ENCODE assay signal across 1 cellular context in the genomic region with DNA sequence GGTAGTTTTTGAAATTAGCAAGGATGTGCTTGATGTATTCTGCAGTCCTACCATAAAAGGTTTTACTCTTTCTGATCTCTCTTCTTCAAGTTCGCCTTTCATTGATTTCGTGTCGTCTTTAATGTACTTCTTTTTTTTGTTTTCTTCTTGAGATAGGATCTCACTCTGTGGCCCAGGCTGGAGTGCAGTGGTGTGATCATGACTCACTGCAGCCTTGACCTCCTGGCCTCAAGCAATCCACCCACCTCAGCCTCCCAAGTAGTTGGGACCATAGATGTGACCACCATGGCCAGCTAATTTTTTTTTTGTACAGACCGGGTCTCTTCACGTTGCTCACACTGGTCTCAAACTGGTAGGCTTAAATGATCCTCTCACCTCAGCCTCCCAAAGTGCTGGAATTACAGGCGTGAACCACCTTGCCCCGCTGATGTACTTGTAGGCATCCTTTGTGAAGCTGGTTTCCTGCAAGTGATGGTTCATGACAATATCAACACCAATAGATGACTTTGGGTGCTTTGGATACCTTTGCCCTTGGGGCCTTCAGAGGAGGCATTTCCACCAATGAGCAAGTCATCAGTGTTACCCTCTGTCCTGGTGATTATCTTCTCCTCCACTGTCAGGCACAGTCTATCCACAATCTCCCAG.
TF ChIP-seq lines count a peak whose summit lies in the region.

No MANE protein-coding gene starts in this region.

TF ChIP-seq in K562, 482 proteins besides CTCF, POLR2A, EP300 and RAD21 (continued from another document and continues in another):
- TF ChIP-seq TCF3 (CRISPR knock-in tag; IDR thresholded peaks at IDR 0.05) = no peak
- TF ChIP-seq, protein P1, sequence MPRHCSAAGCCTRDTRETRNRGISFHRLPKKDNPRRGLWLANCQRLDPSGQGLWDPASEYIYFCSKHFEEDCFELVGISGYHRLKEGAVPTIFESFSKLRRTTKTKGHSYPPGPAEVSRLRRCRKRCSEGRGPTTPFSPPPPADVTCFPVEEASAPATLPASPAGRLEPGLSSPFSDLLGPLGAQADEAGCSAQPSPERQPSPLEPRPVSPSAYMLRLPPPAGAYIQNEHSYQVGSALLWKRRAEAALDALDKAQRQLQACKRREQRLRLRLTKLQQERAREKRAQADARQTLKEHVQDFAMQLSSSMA (CRISPR knock-in tag; IDR thresholded peaks at IDR 0.05) = no peak
- no peak for TF ChIP-seq POLR2AphosphoS5 (IDR thresholded peaks at IDR 0.05; ENCODE audit: control insufficient read depth, insufficient read depth, low read depth, low read length)
- TF ChIP-seq BHLHE40 (IDR thresholded peaks at IDR 0.05; ENCODE audit: low read length) = peak; percentile 60
- TF ChIP-seq, protein P2, sequence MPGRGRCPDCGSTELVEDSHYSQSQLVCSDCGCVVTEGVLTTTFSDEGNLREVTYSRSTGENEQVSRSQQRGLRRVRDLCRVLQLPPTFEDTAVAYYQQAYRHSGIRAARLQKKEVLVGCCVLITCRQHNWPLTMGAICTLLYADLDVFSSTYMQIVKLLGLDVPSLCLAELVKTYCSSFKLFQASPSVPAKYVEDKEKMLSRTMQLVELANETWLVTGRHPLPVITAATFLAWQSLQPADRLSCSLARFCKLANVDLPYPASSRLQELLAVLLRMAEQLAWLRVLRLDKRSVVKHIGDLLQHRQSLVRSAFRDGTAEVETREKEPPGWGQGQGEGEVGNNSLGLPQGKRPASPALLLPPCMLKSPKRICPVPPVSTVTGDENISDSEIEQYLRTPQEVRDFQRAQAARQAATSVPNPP (IDR thresholded peaks at IDR 0.05; ENCODE audit: borderline replicate concordance, insufficient read depth, insufficient read length) = no peak
- TF ChIP-seq GABPA (tag; conservative IDR thresholded peaks at IDR 0.05; ENCODE audit: low read depth) = no peak
- TF ChIP-seq CREM (IDR thresholded peaks at IDR 0.05; ENCODE audit: low read depth) = 0 out of 2 replicates have a peak, but pooled peaks have one; percentile 7
- TF ChIP-seq, protein P3, sequence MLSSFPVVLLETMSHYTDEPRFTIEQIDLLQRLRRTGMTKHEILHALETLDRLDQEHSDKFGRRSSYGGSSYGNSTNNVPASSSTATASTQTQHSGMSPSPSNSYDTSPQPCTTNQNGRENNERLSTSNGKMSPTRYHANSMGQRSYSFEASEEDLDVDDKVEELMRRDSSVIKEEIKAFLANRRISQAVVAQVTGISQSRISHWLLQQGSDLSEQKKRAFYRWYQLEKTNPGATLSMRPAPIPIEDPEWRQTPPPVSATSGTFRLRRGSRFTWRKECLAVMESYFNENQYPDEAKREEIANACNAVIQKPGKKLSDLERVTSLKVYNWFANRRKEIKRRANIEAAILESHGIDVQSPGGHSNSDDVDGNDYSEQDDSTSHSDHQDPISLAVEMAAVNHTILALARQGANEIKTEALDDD (IDR thresholded peaks at IDR 0.05) = no peak
- TF ChIP-seq CTBP1 (IDR thresholded peaks at IDR 0.05; ENCODE audit: borderline replicate concordance) = 0 out of 2 replicates have a peak, but pooled peaks have one; percentile 49
- TF ChIP-seq SMARCB1 (IDR thresholded peaks at IDR 0.05; ENCODE audit: insufficient read length, low read depth) = no peak
- TF ChIP-seq, protein P4, sequence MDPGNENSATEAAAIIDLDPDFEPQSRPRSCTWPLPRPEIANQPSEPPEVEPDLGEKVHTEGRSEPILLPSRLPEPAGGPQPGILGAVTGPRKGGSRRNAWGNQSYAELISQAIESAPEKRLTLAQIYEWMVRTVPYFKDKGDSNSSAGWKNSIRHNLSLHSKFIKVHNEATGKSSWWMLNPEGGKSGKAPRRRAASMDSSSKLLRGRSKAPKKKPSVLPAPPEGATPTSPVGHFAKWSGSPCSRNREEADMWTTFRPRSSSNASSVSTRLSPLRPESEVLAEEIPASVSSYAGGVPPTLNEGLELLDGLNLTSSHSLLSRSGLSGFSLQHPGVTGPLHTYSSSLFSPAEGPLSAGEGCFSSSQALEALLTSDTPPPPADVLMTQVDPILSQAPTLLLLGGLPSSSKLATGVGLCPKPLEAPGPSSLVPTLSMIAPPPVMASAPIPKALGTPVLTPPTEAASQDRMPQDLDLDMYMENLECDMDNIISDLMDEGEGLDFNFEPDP (CRISPR knock-in tag; IDR thresholded peaks at IDR 0.05) = no peak
- TF ChIP-seq ZNF79 (CRISPR knock-in tag; IDR thresholded peaks at IDR 0.05; ENCODE audit: low read depth) = no peak
- no peak for TF ChIP-seq ZNF778 (CRISPR knock-in tag; IDR thresholded peaks at IDR 0.05)
- TF ChIP-seq HDAC6 (IDR thresholded peaks at IDR 0.05; ENCODE audit: low read depth, low read length) = no peak
- TF ChIP-seq CREB1 (IDR thresholded peaks at IDR 0.05) = no peak
- no peak for TF ChIP-seq CREB1 (CRISPR knock-in tag; IDR thresholded peaks at IDR 0.05)
- peak; percentile 39 for TF ChIP-seq ZNF384 (IDR thresholded peaks at IDR 0.05; ENCODE audit: low read depth, low read length)
- peak; percentile 28; the same call in 1 of the 2 replicates for TF ChIP-seq ATF7 (IDR thresholded peaks at IDR 0.05)
- TF ChIP-seq, protein P5, sequence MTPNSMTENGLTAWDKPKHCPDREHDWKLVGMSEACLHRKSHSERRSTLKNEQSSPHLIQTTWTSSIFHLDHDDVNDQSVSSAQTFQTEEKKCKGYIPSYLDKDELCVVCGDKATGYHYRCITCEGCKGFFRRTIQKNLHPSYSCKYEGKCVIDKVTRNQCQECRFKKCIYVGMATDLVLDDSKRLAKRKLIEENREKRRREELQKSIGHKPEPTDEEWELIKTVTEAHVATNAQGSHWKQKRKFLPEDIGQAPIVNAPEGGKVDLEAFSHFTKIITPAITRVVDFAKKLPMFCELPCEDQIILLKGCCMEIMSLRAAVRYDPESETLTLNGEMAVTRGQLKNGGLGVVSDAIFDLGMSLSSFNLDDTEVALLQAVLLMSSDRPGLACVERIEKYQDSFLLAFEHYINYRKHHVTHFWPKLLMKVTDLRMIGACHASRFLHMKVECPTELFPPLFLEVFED (CRISPR knock-in tag; conservative IDR thresholded peaks at IDR 0.05) = no peak
- no peak for TF ChIP-seq HNRNPL (IDR thresholded peaks at IDR 0.05; ENCODE audit: low read depth, low read length)
- no peak for TF ChIP-seq MYNN (IDR thresholded peaks at IDR 0.05)
- no peak for TF ChIP-seq MYNN (CRISPR knock-in tag; IDR thresholded peaks at IDR 0.05)
- TF ChIP-seq ILK (tag; IDR thresholded peaks at IDR 0.05; ENCODE audit: borderline replicate concordance, low read depth) = no peak
- TF ChIP-seq ZFPM2 (CRISPR knock-in tag; IDR thresholded peaks at IDR 0.05) = no peak
- peak; percentile 74; the same call in 1 of the 2 replicates for TF ChIP-seq SMARCA4 (IDR thresholded peaks at IDR 0.05)
- TF ChIP-seq, protein P6, sequence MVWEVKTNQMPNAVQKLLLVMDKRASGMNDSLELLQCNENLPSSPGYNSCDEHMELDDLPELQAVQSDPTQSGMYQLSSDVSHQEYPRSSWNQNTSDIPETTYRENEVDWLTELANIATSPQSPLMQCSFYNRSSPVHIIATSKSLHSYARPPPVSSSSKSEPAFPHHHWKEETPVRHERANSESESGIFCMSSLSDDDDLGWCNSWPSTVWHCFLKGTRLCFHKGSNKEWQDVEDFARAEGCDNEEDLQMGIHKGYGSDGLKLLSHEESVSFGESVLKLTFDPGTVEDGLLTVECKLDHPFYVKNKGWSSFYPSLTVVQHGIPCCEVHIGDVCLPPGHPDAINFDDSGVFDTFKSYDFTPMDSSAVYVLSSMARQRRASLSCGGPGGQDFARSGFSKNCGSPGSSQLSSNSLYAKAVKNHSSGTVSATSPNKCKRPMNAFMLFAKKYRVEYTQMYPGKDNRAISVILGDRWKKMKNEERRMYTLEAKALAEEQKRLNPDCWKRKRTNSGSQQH (CRISPR knock-in tag; IDR thresholded peaks at IDR 0.05) = 0 out of 2 replicates have a peak, but pooled peaks have one; percentile 28
- no peak for TF ChIP-seq CBFB (CRISPR knock-in tag; IDR thresholded peaks at IDR 0.05)
- TF ChIP-seq, protein P7, sequence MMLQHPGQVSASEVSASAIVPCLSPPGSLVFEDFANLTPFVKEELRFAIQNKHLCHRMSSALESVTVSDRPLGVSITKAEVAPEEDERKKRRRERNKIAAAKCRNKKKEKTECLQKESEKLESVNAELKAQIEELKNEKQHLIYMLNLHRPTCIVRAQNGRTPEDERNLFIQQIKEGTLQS (IDR thresholded peaks at IDR 0.05) = peak; percentile 87
- TF ChIP-seq, protein P7 (CRISPR knock-in tag; conservative IDR thresholded peaks at IDR 0.05) = no peak
- TF ChIP-seq, protein P8, sequence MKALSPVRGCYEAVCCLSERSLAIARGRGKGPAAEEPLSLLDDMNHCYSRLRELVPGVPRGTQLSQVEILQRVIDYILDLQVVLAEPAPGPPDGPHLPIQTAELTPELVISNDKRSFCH (CRISPR knock-in tag; IDR thresholded peaks at IDR 0.05) = no peak
- TF ChIP-seq, protein P8 (tag; IDR thresholded peaks at IDR 0.05) = no peak
- TF ChIP-seq LCOR (CRISPR knock-in tag; IDR thresholded peaks at IDR 0.05) = no peak
- peak; percentile 95 for TF ChIP-seq FOSL1 (tag; conservative IDR thresholded peaks at IDR 0.05)
- no peak for TF ChIP-seq PTBP1 (IDR thresholded peaks at IDR 0.05; ENCODE audit: low read depth, low read length)
- TF ChIP-seq, protein P9, sequence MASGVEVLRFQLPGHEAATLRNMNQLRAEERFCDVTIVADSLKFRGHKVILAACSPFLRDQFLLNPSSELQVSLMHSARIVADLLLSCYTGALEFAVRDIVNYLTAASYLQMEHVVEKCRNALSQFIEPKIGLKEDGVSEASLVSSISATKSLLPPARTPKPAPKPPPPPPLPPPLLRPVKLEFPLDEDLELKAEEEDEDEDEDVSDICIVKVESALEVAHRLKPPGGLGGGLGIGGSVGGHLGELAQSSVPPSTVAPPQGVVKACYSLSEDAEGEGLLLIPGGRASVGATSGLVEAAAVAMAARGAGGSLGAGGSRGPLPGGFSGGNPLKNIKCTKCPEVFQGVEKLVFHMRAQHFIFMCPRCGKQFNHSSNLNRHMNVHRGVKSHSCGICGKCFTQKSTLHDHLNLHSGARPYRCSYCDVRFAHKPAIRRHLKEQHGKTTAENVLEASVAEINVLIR (CRISPR knock-in tag; IDR thresholded peaks at IDR 0.05) = no peak
- no peak for TF ChIP-seq CC2D1A (IDR thresholded peaks at IDR 0.05)
- TF ChIP-seq, protein P10, sequence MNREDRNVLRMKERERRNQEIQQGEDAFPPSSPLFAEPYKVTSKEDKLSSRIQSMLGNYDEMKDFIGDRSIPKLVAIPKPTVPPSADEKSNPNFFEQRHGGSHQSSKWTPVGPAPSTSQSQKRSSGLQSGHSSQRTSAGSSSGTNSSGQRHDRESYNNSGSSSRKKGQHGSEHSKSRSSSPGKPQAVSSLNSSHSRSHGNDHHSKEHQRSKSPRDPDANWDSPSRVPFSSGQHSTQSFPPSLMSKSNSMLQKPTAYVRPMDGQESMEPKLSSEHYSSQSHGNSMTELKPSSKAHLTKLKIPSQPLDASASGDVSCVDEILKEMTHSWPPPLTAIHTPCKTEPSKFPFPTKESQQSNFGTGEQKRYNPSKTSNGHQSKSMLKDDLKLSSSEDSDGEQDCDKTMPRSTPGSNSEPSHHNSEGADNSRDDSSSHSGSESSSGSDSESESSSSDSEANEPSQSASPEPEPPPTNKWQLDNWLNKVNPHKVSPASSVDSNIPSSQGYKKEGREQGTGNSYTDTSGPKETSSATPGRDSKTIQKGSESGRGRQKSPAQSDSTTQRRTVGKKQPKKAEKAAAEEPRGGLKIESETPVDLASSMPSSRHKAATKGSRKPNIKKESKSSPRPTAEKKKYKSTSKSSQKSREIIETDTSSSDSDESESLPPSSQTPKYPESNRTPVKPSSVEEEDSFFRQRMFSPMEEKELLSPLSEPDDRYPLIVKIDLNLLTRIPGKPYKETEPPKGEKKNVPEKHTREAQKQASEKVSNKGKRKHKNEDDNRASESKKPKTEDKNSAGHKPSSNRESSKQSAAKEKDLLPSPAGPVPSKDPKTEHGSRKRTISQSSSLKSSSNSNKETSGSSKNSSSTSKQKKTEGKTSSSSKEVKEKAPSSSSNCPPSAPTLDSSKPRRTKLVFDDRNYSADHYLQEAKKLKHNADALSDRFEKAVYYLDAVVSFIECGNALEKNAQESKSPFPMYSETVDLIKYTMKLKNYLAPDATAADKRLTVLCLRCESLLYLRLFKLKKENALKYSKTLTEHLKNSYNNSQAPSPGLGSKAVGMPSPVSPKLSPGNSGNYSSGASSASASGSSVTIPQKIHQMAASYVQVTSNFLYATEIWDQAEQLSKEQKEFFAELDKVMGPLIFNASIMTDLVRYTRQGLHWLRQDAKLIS (CRISPR knock-in tag; IDR thresholded peaks at IDR 0.05) = no peak
- TF ChIP-seq SOX6 (IDR thresholded peaks at IDR 0.05) = no peak
- TF ChIP-seq FUS (optimal IDR thresholded peaks at IDR 0.05; ENCODE audit: low read depth, low read length) = no peak
- no peak for TF ChIP-seq SAP30 (IDR thresholded peaks at IDR 0.05; ENCODE audit: borderline replicate concordance, insufficient read depth, low read depth, low read length, poor library complexity, severe bottlenecking)
- TF ChIP-seq, protein P11, sequence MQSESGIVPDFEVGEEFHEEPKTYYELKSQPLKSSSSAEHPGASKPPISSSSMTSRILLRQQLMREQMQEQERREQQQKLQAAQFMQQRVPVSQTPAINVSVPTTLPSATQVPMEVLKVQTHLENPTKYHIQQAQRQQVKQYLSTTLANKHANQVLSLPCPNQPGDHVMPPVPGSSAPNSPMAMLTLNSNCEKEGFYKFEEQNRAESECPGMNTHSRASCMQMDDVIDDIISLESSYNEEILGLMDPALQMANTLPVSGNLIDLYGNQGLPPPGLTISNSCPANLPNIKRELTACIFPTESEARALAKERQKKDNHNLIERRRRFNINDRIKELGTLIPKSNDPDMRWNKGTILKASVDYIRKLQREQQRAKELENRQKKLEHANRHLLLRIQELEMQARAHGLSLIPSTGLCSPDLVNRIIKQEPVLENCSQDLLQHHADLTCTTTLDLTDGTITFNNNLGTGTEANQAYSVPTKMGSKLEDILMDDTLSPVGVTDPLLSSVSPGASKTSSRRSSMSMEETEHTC (IDR thresholded peaks at IDR 0.05) = peak; percentile 78; the same call in 1 of the 2 replicates
- TF ChIP-seq, protein P12, sequence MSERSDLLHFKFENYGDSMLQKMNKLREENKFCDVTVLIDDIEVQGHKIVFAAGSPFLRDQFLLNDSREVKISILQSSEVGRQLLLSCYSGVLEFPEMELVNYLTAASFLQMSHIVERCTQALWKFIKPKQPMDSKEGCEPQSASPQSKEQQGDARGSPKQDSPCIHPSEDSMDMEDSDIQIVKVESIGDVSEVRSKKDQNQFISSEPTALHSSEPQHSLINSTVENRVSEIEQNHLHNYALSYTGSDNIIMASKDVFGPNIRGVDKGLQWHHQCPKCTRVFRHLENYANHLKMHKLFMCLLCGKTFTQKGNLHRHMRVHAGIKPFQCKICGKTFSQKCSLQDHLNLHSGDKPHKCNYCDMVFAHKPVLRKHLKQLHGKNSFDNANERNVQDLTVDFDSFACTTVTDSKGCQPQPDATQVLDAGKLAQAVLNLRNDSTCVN (CRISPR knock-in tag; IDR thresholded peaks at IDR 0.05) = no peak
- no peak for TF ChIP-seq STAT5A (IDR thresholded peaks at IDR 0.05; ENCODE audit: borderline replicate concordance, low read length)
- TF ChIP-seq, protein P13, sequence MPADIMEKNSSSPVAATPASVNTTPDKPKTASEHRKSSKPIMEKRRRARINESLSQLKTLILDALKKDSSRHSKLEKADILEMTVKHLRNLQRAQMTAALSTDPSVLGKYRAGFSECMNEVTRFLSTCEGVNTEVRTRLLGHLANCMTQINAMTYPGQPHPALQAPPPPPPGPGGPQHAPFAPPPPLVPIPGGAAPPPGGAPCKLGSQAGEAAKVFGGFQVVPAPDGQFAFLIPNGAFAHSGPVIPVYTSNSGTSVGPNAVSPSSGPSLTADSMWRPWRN (IDR thresholded peaks at IDR 0.05; ENCODE audit: low read depth) = 0 out of 2 replicates have a peak, but pooled peaks have one; percentile 25
- no peak for TF ChIP-seq NCOR1 (IDR thresholded peaks at IDR 0.05)
